ENCODE assay signal across 28 cellular contexts in the genomic region with DNA sequence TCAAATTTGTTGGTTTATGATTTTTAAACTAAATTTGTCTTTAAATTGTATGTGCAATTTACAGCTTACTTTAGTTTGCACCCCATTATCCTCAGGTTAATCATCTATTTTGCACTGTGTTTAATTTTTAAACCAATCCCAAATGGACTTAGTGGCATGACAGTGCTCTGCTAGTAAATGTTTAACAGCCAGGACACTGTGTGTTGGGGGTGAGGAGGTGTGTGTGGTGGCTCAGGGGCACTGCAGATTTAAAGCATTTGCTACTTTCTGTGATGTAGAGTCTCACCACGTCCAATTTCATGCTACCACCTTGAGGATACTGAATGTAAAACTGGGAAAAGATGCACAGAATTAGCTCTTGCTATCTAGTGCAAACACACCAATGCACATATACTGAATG.
A peak's percentile ranks its signal among the peaks of the same experiment; 100 is the strongest.
DNase-seq lines count a peak whose midpoint lies in the region; ATAC-seq and TF ChIP-seq lines count a peak whose summit lies in the region.
"Had no signal": no experiment of that assay in that cellular context is flagged by ENCODE, and none has a peak within 500 bp of the region (broad histone marks: within the 10 kb centered on the region; RNA-seq: fewer than 3 reads in every experiment).

No MANE protein-coding gene starts in this region.

- H3K9me3 ChIP-seq in hepatocyte (ENCODE audit: low read depth): no peaks in the 10 kb centered on the region
- H3K9me3 ChIP-seq: ascending aorta, colonic mucosa, SK-N-SH, tibial artery had no signal

- peak overlapping the region; percentile 50 for H3K4me2 ChIP-seq in hepatocyte
- H3K4me2 ChIP-seq: SK-N-SH had no signal

- DNase-seq in Caki2 (ENCODE audit: low read depth) (peak; percentile 70), hepatocyte (ENCODE audit: low spot score) (peak; percentile 34), NCI-H82 (lab: John Stamatoyannopoulos, UW) (no peak), posterior cingulate gyrus (no peak), GM03348 (ENCODE audit: low spot score) (no peak), T-helper 1 cell (no peak)
- DNase-seq: activated CD4-positive, alpha-beta T cell treated with anti-CD3 and anti-CD28 coated beads for 4 hours; activated CD8-positive, alpha-beta memory T cell treated with anti-CD3 and anti-CD28 coated beads for 24 hours; activated gamma-delta T cell; activated naive CD8-positive, alpha-beta T cell treated with anti-CD3 and anti-CD28 coated beads, Interleukin-2, amount 10 ng/mL, durations not matched to agents 7 days and 5 days; activated T-cell treated with anti-CD3 and anti-CD28 coated beads, Interleukin-2, amount 50 U/mL, for 1 hour; colonic mucosa; DMS 273 treated with DMSO at 0.1 percent for 48 hours; effector CD8-positive, alpha-beta T cell; erythroblast; mesendoderm; MV-4-11; naive B cell; NCI-H1694 treated with DMSO at 0.1 percent for 48 hours; NCI-H69; nucleus accumbens; retina; SK-N-SH; tibial artery had no signal

- no peaks in the 10 kb centered on the region for H3K9me2 ChIP-seq in hepatocyte (replicated peaks; ENCODE audit: insufficient read depth)
- H3K9me2 ChIP-seq: SK-N-SH had no signal

- H3K36me3 Mint-ChIP-seq in nephron (ENCODE audit: low read depth): no peaks in the 10 kb centered on the region
- H3K36me3 Mint-ChIP-seq: activated naive CD8-positive, alpha-beta T cell treated with anti-CD3 and anti-CD28 coated beads, Interleukin-2, amount 10 ng/mL, durations not matched to agents 7 days and 5 days; naive B cell had no signal

- no peak overlapping the region for H3K4me3 ChIP-seq in hepatocyte
- H3K4me3 ChIP-seq: ascending aorta, cardiac muscle cell, colonic mucosa, tibial artery had no signal

- TF ChIP-seq CTCF in hepatocyte (IDR thresholded peaks at IDR 0.05; ENCODE audit: poor library complexity) (no peak), nephron (IDR thresholded peaks at IDR 0.05; ENCODE audit: unreplicated experiment in 3 of 3) (no peak)

- intact Hi-C loops in posterior cingulate gyrus (cut with DNase I): no loop called here

- H3K27me3 Mint-ChIP-seq in nephron (ENCODE audit: low read depth): no peaks in the 10 kb centered on the region
- H3K27me3 Mint-ChIP-seq: activated naive CD8-positive, alpha-beta T cell treated with anti-CD3 and anti-CD28 coated beads, Interleukin-2, amount 10 ng/mL, durations not matched to agents 7 days and 5 days; naive B cell had no signal

- H3K79me2 ChIP-seq in hepatocyte: no peaks in the 10 kb centered on the region

- peaks cover 5% of the 10 kb centered on the region for H3K4me1 ChIP-seq in hepatocyte (ENCODE audit: insufficient read depth)
- H3K4me1 ChIP-seq: ascending aorta, colonic mucosa, tibial artery had no signal

- H3K9me3 Mint-ChIP-seq in nephron: no peaks in the 10 kb centered on the region
- H3K9me3 Mint-ChIP-seq: activated naive CD8-positive, alpha-beta T cell treated with anti-CD3 and anti-CD28 coated beads, Interleukin-2, amount 10 ng/mL, durations not matched to agents 7 days and 5 days had no signal

- H3K4me1 Mint-ChIP-seq in nephron: peaks cover 7% of the 10 kb centered on the region
- H3K4me1 Mint-ChIP-seq: activated naive CD8-positive, alpha-beta T cell treated with anti-CD3 and anti-CD28 coated beads, Interleukin-2, amount 10 ng/mL, durations not matched to agents 7 days and 5 days had no signal

- whole genome bisulfite sequencing in hepatocyte (ENCODE audit: low lambda C conversion rate, missing lambda C conversion rate): 27% methylated on average over 1 of the region's 1 CpG

- peak; percentile 67 for ATAC-seq in HG03175 (IDR thresholded peaks at IDR 0.05; ENCODE audit: unreplicated experiment)

- peak overlapping the region; percentile 88 to 97 (median 96) for H3K27ac Mint-ChIP-seq in nephron
- H3K27ac Mint-ChIP-seq: activated naive CD8-positive, alpha-beta T cell treated with anti-CD3 and anti-CD28 coated beads, Interleukin-2, amount 10 ng/mL, durations not matched to agents 7 days and 5 days; naive B cell had no signal

- no peaks in the 10 kb centered on the region for H3K27me3 ChIP-seq in hepatocyte
- H3K27me3 ChIP-seq: ascending aorta, cardiac muscle cell, colonic mucosa, tibial artery had no signal

- no peak overlapping the region for H3K27ac ChIP-seq in hepatocyte
- H3K27ac ChIP-seq: ascending aorta, cardiac muscle cell, colonic mucosa, tibial artery had no signal

- no peak overlapping the region for H2AFZ ChIP-seq in hepatocyte

- H3K4me3 Mint-ChIP-seq in nephron: no peak overlapping the region
- H3K4me3 Mint-ChIP-seq: activated naive CD8-positive, alpha-beta T cell treated with anti-CD3 and anti-CD28 coated beads, Interleukin-2, amount 10 ng/mL, durations not matched to agents 7 days and 5 days; naive B cell had no signal

- in situ Hi-C loops in Caki2 (cut with HindIII; ENCODE audit: low pct_unique_long_range_greater_than_20kb, low sequenced_read_pairs): no loop called here

- no peaks in the 10 kb centered on the region for H3K36me3 ChIP-seq in hepatocyte (replicated peaks; ENCODE audit: insufficient read depth, low read depth)
- H3K36me3 ChIP-seq: ascending aorta, cardiac muscle cell, colonic mucosa, tibial artery had no signal

- no peaks in the 10 kb centered on the region for H4K20me1 ChIP-seq in hepatocyte (ENCODE audit: insufficient read depth, poor library complexity, severe bottlenecking)

Comparison
In these comparisons a context has a peak if more than half of its experiments do, and no peak if none do; other contexts are left out.
1. DNase-seq: peak in Caki2 (single experiment) and hepatocyte (single experiment); none in NCI-H82 (single experiment), posterior cingulate gyrus (0 of 10), GM03348 (single experiment) and T-helper 1 cell (0 of 5).